ENCODE assay signal across 8 cellular contexts in genomic region chr14:91830777-91831176, GRCh38. TPM values are rescaled to one million over a fixed set of nuclear protein-coding genes. Genes with fewer than 3 reads are reported as not detected.
A peak's percentile ranks its signal among the peaks of the same experiment; 100 is the strongest.
DNase-seq lines count a peak whose midpoint lies in the region; ATAC-seq and TF ChIP-seq lines count a peak whose summit lies in the region.

No MANE protein-coding gene starts in this region.

- intact Hi-C loops in lower leg skin (cut with DNase I; ENCODE audit: low total_unique reads), result no loop called here

- peaks cover 0 to 10% (median 3%) of the 10 kb centered on the region in 9 donors for H3K9me3 Mint-ChIP-seq in naive thymus-derived CD8-positive, alpha-beta T cell

- TF ChIP-seq POLR2A in lower leg skin (IDR thresholded peaks at IDR 0.05), result no peak

- peaks cover 14 to 51% (median 22%) of the 10 kb centered on the region in 3 donors for H3K36me3 Mint-ChIP-seq in naive thymus-derived CD8-positive, alpha-beta T cell

- TF ChIP-seq CTCF in lower leg skin (IDR thresholded peaks at IDR 0.05), result no peak

- WGBS in lower leg skin, 2 donors, result 25 to 36% methylated on average over 3 of the region's 3 CpGs

- peak; percentile 66 for ATAC-seq in GM19035 (IDR thresholded peaks at IDR 0.05; ENCODE audit: unreplicated experiment)
- ATAC-seq in HG02763 (IDR thresholded peaks at IDR 0.05; ENCODE audit: unreplicated experiment), result peak; percentile 83
- no peak for ATAC-seq in naive thymus-derived CD8-positive, alpha-beta T cell
- ATAC-seq in GM18517 (IDR thresholded peaks at IDR 0.05; ENCODE audit: unreplicated experiment), result no peak

- H3K4me3 ChIP-seq in lower leg skin (ENCODE audit: low read depth, poor library complexity, severe bottlenecking), result no peak overlapping the region

- DNase-seq in NCI-H510A (lab: John Stamatoyannopoulos, UW), result peak; percentile 56
- DNase-seq in naive thymus-derived CD8-positive, alpha-beta T cell, result no peak
- no peak for DNase-seq in lower leg skin (ENCODE audit: low spot score in 2 of 2)
- DNase-seq in COLO668 (lab: John Stamatoyannopoulos, UW; ENCODE audit: unreplicated experiment), result no peak
- DNase-seq in COR-L47 (lab: John Stamatoyannopoulos, UW), result no peak

- H3K4me3 Mint-ChIP-seq in naive thymus-derived CD8-positive, alpha-beta T cell, result peak overlapping the region in 6 of 10 donors; percentile 5 to 55 (median 29)

- H3K27me3 Mint-ChIP-seq in naive thymus-derived CD8-positive, alpha-beta T cell, result no peaks in the 10 kb centered on the region

- H3K27ac Mint-ChIP-seq in naive thymus-derived CD8-positive, alpha-beta T cell, result peak overlapping the region in 7 of 10 donors; percentile 20 to 77 (median 47)

- POLR2A ChIA-PET in naive thymus-derived CD8-positive, alpha-beta T cell (lab: Charles Lee), result interaction anchor here (0.8 to 1.6 kb wide), 5 partner anchors 26 to 69 kb away, joined by 3 to 6 read pairs (median 3); partner anchors contain the start of gene TC2N

- peaks cover 34 to 67% (median 59%) of the 10 kb centered on the region in 4 donors for H3K4me1 Mint-ChIP-seq in naive thymus-derived CD8-positive, alpha-beta T cell

RNA-seq across cellular contexts. Expression of gene TC2N, which starts 36.6 kb away (rescaled TPM):
- total RNA-seq in naive thymus-derived CD8-positive, alpha-beta T cell, result 100 to 1,000 TPM; 298 to 309 TPM
- 100 to 1,000 TPM; 125 to 167 (median 160) TPM for polyA plus RNA-seq in naive thymus-derived CD8-positive, alpha-beta T cell
- total RNA-seq in lower leg skin, result 10 to 100 TPM; 31.6 to 40.9 (median 35.9) TPM

Comparison
In these comparisons a context has a peak if more than half of its experiments do, and no peak if none do; other contexts are left out.
1. ATAC-seq: peak in GM19035 (single experiment) and HG02763 (single experiment); none in naive thymus-derived CD8-positive, alpha-beta T cell (0 of 2) and GM18517 (single experiment).
2. RNA of gene TC2N, which starts 36.6 kb away (total RNA-seq): 298 to 309 TPM in naive thymus-derived CD8-positive, alpha-beta T cell; 31.6 to 40.9 TPM in lower leg skin; every median in the first group is over 4 times any median in the second.